In genomic region chr18:10270160-10270571, GRCh38 we compare ENCODE assay signal across 15 cellular contexts.
DNase-seq lines count a peak whose midpoint lies in the region; ATAC-seq, FAIRE-seq and TF ChIP-seq lines count a peak whose summit lies in the region.
"Had no signal": no experiment of that assay in that cellular context is flagged by ENCODE, and none has a peak within 500 bp of the region (broad histone marks: within the 10 kb centered on the region; RNA-seq: fewer than 3 reads in every experiment).

No MANE protein-coding gene starts in this region.

- no peak for FAIRE-seq in pancreas (lab: Jason Lieb, UNC)
- FAIRE-seq: G401.6, islet of Langerhans had no signal

- intact Hi-C loops in left ventricle myocardium superior (cut with micrococcal nuclease) (no loop called here), pancreas (cut with DNase I) (no loop called here)

- POLR2A ChIA-PET in GM10248 (lab: Yijun Ruan, JAX): no interaction called here

- H3K27ac ChIP-seq in cingulate gyrus (ENCODE audit: low read depth, low read length) (peak overlapping the region; percentile 43), pancreas (peak overlapping the region in 3 of 4 donors; percentile 33 to 70 (median 61))
- H3K27ac ChIP-seq: SK-N-MC had no signal

- ATAC-seq in left ventricle myocardium superior (peak; percentile 88), pancreas (peak; percentile 60 to 69 (median 64)), HG03432 (IDR thresholded peaks at IDR 0.05; ENCODE audit: unreplicated experiment) (no peak)

- peaks cover 22 to 31% (median 30%) of the 10 kb centered on the region in 3 donors for H3K4me1 ChIP-seq in pancreas

- no peak for TF ChIP-seq CTCF in pancreas (IDR thresholded peaks at IDR 0.05)
- TF ChIP-seq CTCF in GM13977 (IDR thresholded peaks at IDR 0.05; ENCODE audit: extremely low read depth, insufficient read depth, missing control alignments): no peak
- TF ChIP-seq CTCF in GM10248 (IDR thresholded peaks at IDR 0.05; ENCODE audit: control extremely low read depth, extremely low read depth, low read depth, missing control alignments): no peak

- WGBS in pancreas, 2 donors: 17 to 19% methylated on average over 8 of the region's 8 CpGs

- no peaks in the 10 kb centered on the region for H3K36me3 ChIP-seq in pancreas

- H3K4me3 ChIP-seq in pancreas: no peak overlapping the region
- H3K4me3 ChIP-seq: SK-N-MC had no signal

- H3K27me3 ChIP-seq in pancreas: no peaks in the 10 kb centered on the region

- CTCF ChIA-PET in GM10248 (lab: Yijun Ruan, JAX): interaction anchor here (0.6 to 2.4 kb wide), 6 partner anchors 8 to 32 kb away, joined by 3 to 9 read pairs (median 3); no protein-coding TSS in a partner anchor

- peak; percentile 12 for DNase-seq in COR-L47 (lab: John Stamatoyannopoulos, UW)
- DNase-seq in left ventricle myocardium superior: peak; percentile 42
- DNase-seq in pancreas: peak in 1 of 6 donors; percentile 39
- DNase-seq in GM13977 (ENCODE audit: low spot score): no peak
- no peak for DNase-seq in GM10248 (ENCODE audit: extremely low spot score)
- DNase-seq in NCI-H446 treated with DMSO at 0.1 percent for 48 hours (lab: John Stamatoyannopoulos, UW): no peak
- DNase-seq: activated CD4-positive, alpha-beta T cell treated with anti-CD3 and anti-CD28 coated beads, Interleukin-2, amount 10 ng/mL, durations not matched to agents 7 days and 5 days; activated effector memory CD4-positive, alpha-beta T cell treated with Interleukin-2 at 50 U/mL for 16 hours; effector CD4-positive, alpha-beta T cell; NCI-H446 had no signal

- H3K9me3 ChIP-seq in pancreas: no peaks in the 10 kb centered on the region

- in situ Hi-C loops in GM13977 (cut with MboI; ENCODE audit: low pct_unique_long_range_greater_than_20kb, low sequenced_read_pairs, unreplicated experiment): no loop called here

Comparison
In these comparisons a context has a peak if more than half of its experiments do, and no peak if none do; other contexts are left out.
1. DNase-seq: peak in COR-L47 (single experiment) and left ventricle myocardium superior (single experiment); none in GM13977 (single experiment), GM10248 (single experiment) and NCI-H446 treated with DMSO at 0.1 percent for 48 hours (single experiment).